1 cellular context compared by ENCODE assay signal in genomic region chr10:86961481-86962091, GRCh38.
TF ChIP-seq lines count a peak whose summit lies in the region.

No MANE protein-coding gene starts in this region.

TF ChIP-seq in HepG2, 621 proteins besides CTCF, POLR2A, EP300 and RAD21:
- TF ChIP-seq TOE1 (CRISPR knock-in tag; IDR thresholded peaks at IDR 0.05): no peak
- TF ChIP-seq ARID3A (IDR thresholded peaks at IDR 0.05; ENCODE audit: low read depth, low read length): no peak
- no peak for TF ChIP-seq MNT (IDR thresholded peaks at IDR 0.05)
- TF ChIP-seq NFE2 (CRISPR knock-in tag; IDR thresholded peaks at IDR 0.05): no peak
- no peak for TF ChIP-seq ZBTB43 (CRISPR knock-in tag; conservative IDR thresholded peaks at IDR 0.05)
- no peak for TF ChIP-seq HMGXB4 (CRISPR knock-in tag; IDR thresholded peaks at IDR 0.05; ENCODE audit: borderline replicate concordance in 1 of 2, low read depth in 1 of 2)
- no peak for TF ChIP-seq FOSL1 (CRISPR knock-in tag; IDR thresholded peaks at IDR 0.05; ENCODE audit: borderline replicate concordance)
- no peak for TF ChIP-seq ARNT2 (CRISPR knock-in tag; IDR thresholded peaks at IDR 0.05; ENCODE audit: low read depth)
